In genomic region chr22:30575011-30575671, GRCh38 we compare ENCODE assay signal across 8 cellular contexts. TPM values are rescaled to one million over a fixed set of nuclear protein-coding genes. Genes with fewer than 3 reads are reported as not detected.
DNase-seq lines count a peak whose midpoint lies in the region; ATAC-seq and TF ChIP-seq lines count a peak whose summit lies in the region.
"Had no signal": no experiment of that assay in that cellular context is flagged by ENCODE, and none has a peak within 500 bp of the region (broad histone marks: within the 10 kb centered on the region; RNA-seq: fewer than 3 reads in every experiment).

No MANE protein-coding gene starts in this region.

- peak overlapping the region in 4 of 5 experiments; percentile 35 to 72 (median 44) for H3K27ac Mint-ChIP-seq in brain
- no peak overlapping the region for H3K27ac Mint-ChIP-seq in CD8-positive, alpha-beta T cell

- no peak overlapping the region for H2AFZ ChIP-seq in HCT116 (ENCODE audit: low read depth, low read length, poor library complexity, severe bottlenecking)
- H2AFZ ChIP-seq: parathyroid adenoma had no signal

- no peak for DNase-seq in HCT116 (ENCODE audit: low read depth, low spot score)
- DNase-seq in left kidney (ENCODE audit: low read depth, low spot score) = peak; percentile 42
- peak in 38 of 49 donors; percentile 26 to 79 (median 60) for DNase-seq in substantia nigra (lab: John Stamatoyannopoulos, UW)
- no peak for DNase-seq in CD8-positive, alpha-beta T cell
- DNase-seq in Kasumi-1 (lab: John Stamatoyannopoulos, UW) = no peak
- DNase-seq in NCI-H510A treated with DMSO at 0.1 percent for 48 hours (lab: John Stamatoyannopoulos, UW) = no peak

- no peak overlapping the region for H3K27ac ChIP-seq in HCT116 (ENCODE audit: low read depth, low read length)
- H3K27ac ChIP-seq in substantia nigra (ENCODE audit: low read depth, low read length, poor library complexity, severe bottlenecking) = peak overlapping the region; percentile 99
- no peak overlapping the region for H3K27ac ChIP-seq in CD8-positive, alpha-beta T cell (ENCODE audit: low read depth, low read length)
- H3K27ac ChIP-seq: parathyroid adenoma had no signal

- H3K9ac ChIP-seq in HCT116 (ENCODE audit: low read length) = no peak overlapping the region
- H3K9ac ChIP-seq: parathyroid adenoma had no signal

- POLR2A ChIA-PET in HCT116 (lab: Charles Lee) = no interaction called here
- POLR2A ChIA-PET in CD8-positive, alpha-beta T cell (lab: Charles Lee) = no interaction called here

- intact Hi-C loops in HCT116 (cut with micrococcal nuclease) = no loop called here
- intact Hi-C loops in CD8-positive, alpha-beta T cell (cut with DNase I, micrococcal nuclease) = no loop called here

- H3K4me2 ChIP-seq in HCT116 (ENCODE audit: low read length) = no peak overlapping the region

- H3K9me2 ChIP-seq in HCT116 (ENCODE audit: insufficient read depth) = no peaks in the 10 kb centered on the region

- H3K4me1 Mint-ChIP-seq in brain = peaks cover 16% of the 10 kb centered on the region
- H3K4me1 Mint-ChIP-seq in CD8-positive, alpha-beta T cell (ENCODE audit: low read depth) = peaks cover 10% of the 10 kb centered on the region

- no peak for TF ChIP-seq CTCF in HCT116 (IDR thresholded peaks at IDR 0.05 in 2 of 3, conservative IDR thresholded peaks at IDR 0.05 in 1 of 3; ENCODE audit: borderline replicate concordance in 1 of 3, insufficient read depth in 1 of 3, low read depth in 2 of 3, low read length in 2 of 3)
- peak in 1 of 2 experiments; percentile 35 for TF ChIP-seq CTCF in brain (conservative IDR thresholded peaks at IDR 0.05)
- TF ChIP-seq CTCF in CD8-positive, alpha-beta T cell (IDR thresholded peaks at IDR 0.05) = no peak

- H3K4me3 Mint-ChIP-seq in brain = peak overlapping the region; percentile 74 to 86 (median 75)
- no peak overlapping the region for H3K4me3 Mint-ChIP-seq in CD8-positive, alpha-beta T cell

- peaks cover 3% of the 10 kb centered on the region for H3K27me3 Mint-ChIP-seq in brain
- no peaks in the 10 kb centered on the region for H3K27me3 Mint-ChIP-seq in CD8-positive, alpha-beta T cell (ENCODE audit: low read depth)

- no TSS peak for BruUV-seq in HCT116 (replicated peaks; lab: Mats Ljungman, UMichigan)

- no peak overlapping the region for H3K4me3 ChIP-seq in HCT116 (replicated peaks in 1 of 2; ENCODE audit: low read depth in 1 of 2, low read length in 2 of 2)
- no peak overlapping the region for H3K4me3 ChIP-seq in CD8-positive, alpha-beta T cell (ENCODE audit: low read depth, low read length)

- TF ChIP-seq POLR2A in HCT116 (IDR thresholded peaks at IDR 0.05; ENCODE audit: borderline replicate concordance, extremely low read depth, insufficient read depth, insufficient read length) = no peak

- H3K4me1 ChIP-seq in HCT116 (ENCODE audit: control insufficient read depth in 1 of 2, insufficient read depth in 2 of 2, low read length in 2 of 2) = peaks cover 6 to 22% of the 10 kb centered on the region in 2 experiments; a peak in 3 of 4 replicates
- H3K4me1 ChIP-seq in CD8-positive, alpha-beta T cell (ENCODE audit: insufficient read depth, low read length) = no peaks in the 10 kb centered on the region
- H3K4me1 ChIP-seq: parathyroid adenoma had no signal

- no peaks in the 10 kb centered on the region for H3K9me3 ChIP-seq in HCT116 (ENCODE audit: control insufficient read depth in 1 of 2, insufficient read depth in 1 of 2, low read depth in 1 of 2, low read length in 2 of 2)
- no peaks in the 10 kb centered on the region for H3K9me3 ChIP-seq in CD8-positive, alpha-beta T cell (ENCODE audit: low read length)

- CTCF ChIA-PET in HCT116 (lab: Charles Lee) = no interaction called here
- CTCF ChIA-PET in CD8-positive, alpha-beta T cell (lab: Charles Lee) = interaction anchor here (0.9 kb wide), 1 partner anchor 625 kb away, joined by 3 read pairs; no protein-coding TSS in a partner anchor

- H3K9me3 Mint-ChIP-seq in brain = no peaks in the 10 kb centered on the region
- no peaks in the 10 kb centered on the region for H3K9me3 Mint-ChIP-seq in CD8-positive, alpha-beta T cell

- H4K20me1 ChIP-seq in HCT116 (ENCODE audit: insufficient read depth) = no peaks in the 10 kb centered on the region

- no peaks in the 10 kb centered on the region for H3K27me3 ChIP-seq in HCT116 (ENCODE audit: insufficient read depth, low read length)
- H3K27me3 ChIP-seq in CD8-positive, alpha-beta T cell (ENCODE audit: insufficient read depth, low read length) = no peaks in the 10 kb centered on the region

- RAD21 ChIA-PET in HCT116 (lab: Charles Lee; ENCODE audit: low non-redundant PET in 1 of 2, low total read pairs in 2 of 2, uncharacterized antibody in 2 of 2, unreplicated experiment in 2 of 2) = no interaction called here

- H3K36me3 Mint-ChIP-seq in brain = peaks cover 30% of the 10 kb centered on the region
- peaks cover 47% of the 10 kb centered on the region for H3K36me3 Mint-ChIP-seq in CD8-positive, alpha-beta T cell

- ATAC-seq in HCT116 = peak; percentile 26; the same call in 1 of the 2 replicates
- no peak for ATAC-seq in CD8-positive, alpha-beta T cell

- no peaks in the 10 kb centered on the region for H3K79me2 ChIP-seq in HCT116 (ENCODE audit: insufficient read depth, low read length)
- H3K79me2 ChIP-seq: parathyroid adenoma had no signal

- no peak for TF ChIP-seq RAD21 in HCT116 (IDR thresholded peaks at IDR 0.05; ENCODE audit: low read depth)

- H3K36me3 ChIP-seq in HCT116 (ENCODE audit: control insufficient read depth in 1 of 2, insufficient read depth in 2 of 2, low read length in 2 of 2) = peaks cover 27 to 40% of the 10 kb centered on the region in 2 experiments; a peak in 3 of 4 replicates
- peaks cover 33% of the 10 kb centered on the region for H3K36me3 ChIP-seq in CD8-positive, alpha-beta T cell (ENCODE audit: insufficient read depth, low read length)

TF ChIP-seq in HCT116, 20 proteins besides CTCF, POLR2A, EP300 and RAD21 (continues in another document):
- TF ChIP-seq, protein P1, sequence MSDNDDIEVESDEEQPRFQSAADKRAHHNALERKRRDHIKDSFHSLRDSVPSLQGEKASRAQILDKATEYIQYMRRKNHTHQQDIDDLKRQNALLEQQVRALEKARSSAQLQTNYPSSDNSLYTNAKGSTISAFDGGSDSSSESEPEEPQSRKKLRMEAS (IDR thresholded peaks at IDR 0.05) = no peak
- TF ChIP-seq POLR2AphosphoS5 (IDR thresholded peaks at IDR 0.05; ENCODE audit: low read depth, low read length) = no peak
- TF ChIP-seq, protein P2, sequence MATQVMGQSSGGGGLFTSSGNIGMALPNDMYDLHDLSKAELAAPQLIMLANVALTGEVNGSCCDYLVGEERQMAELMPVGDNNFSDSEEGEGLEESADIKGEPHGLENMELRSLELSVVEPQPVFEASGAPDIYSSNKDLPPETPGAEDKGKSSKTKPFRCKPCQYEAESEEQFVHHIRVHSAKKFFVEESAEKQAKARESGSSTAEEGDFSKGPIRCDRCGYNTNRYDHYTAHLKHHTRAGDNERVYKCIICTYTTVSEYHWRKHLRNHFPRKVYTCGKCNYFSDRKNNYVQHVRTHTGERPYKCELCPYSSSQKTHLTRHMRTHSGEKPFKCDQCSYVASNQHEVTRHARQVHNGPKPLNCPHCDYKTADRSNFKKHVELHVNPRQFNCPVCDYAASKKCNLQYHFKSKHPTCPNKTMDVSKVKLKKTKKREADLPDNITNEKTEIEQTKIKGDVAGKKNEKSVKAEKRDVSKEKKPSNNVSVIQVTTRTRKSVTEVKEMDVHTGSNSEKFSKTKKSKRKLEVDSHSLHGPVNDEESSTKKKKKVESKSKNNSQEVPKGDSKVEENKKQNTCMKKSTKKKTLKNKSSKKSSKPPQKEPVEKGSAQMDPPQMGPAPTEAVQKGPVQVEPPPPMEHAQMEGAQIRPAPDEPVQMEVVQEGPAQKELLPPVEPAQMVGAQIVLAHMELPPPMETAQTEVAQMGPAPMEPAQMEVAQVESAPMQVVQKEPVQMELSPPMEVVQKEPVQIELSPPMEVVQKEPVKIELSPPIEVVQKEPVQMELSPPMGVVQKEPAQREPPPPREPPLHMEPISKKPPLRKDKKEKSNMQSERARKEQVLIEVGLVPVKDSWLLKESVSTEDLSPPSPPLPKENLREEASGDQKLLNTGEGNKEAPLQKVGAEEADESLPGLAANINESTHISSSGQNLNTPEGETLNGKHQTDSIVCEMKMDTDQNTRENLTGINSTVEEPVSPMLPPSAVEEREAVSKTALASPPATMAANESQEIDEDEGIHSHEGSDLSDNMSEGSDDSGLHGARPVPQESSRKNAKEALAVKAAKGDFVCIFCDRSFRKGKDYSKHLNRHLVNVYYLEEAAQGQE (IDR thresholded peaks at IDR 0.05; ENCODE audit: low read depth) = no peak
- TF ChIP-seq EZH2 (IDR thresholded peaks at IDR 0.05) = no peak
- no peak for TF ChIP-seq CEBPB (IDR thresholded peaks at IDR 0.05; ENCODE audit: low read depth)
- no peak for TF ChIP-seq JUND (IDR thresholded peaks at IDR 0.05)
- TF ChIP-seq, protein P3, sequence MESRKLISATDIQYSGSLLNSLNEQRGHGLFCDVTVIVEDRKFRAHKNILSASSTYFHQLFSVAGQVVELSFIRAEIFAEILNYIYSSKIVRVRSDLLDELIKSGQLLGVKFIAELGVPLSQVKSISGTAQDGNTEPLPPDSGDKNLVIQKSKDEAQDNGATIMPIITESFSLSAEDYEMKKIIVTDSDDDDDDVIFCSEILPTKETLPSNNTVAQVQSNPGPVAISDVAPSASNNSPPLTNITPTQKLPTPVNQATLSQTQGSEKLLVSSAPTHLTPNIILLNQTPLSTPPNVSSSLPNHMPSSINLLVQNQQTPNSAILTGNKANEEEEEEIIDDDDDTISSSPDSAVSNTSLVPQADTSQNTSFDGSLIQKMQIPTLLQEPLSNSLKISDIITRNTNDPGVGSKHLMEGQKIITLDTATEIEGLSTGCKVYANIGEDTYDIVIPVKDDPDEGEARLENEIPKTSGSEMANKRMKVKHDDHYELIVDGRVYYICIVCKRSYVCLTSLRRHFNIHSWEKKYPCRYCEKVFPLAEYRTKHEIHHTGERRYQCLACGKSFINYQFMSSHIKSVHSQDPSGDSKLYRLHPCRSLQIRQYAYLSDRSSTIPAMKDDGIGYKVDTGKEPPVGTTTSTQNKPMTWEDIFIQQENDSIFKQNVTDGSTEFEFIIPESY (IDR thresholded peaks at IDR 0.05; ENCODE audit: extremely low read depth, insufficient replicate concordance, low read length) = no peak

RNA-seq across cellular contexts. Expression of gene GAL3ST1, which starts 0.7 kb away (rescaled TPM):
- 2.1 TPM for total RNA-seq in HCT116 (2021; ENCODE audit: unreplicated experiment)
- 2.7 and 3.6 TPM in 2 replicates for polyA plus RNA-seq in HCT116 (2012)
- polyA plus RNA-seq in brain (ENCODE audit: insufficient read depth, low read depth, low replicate concordance) = 16.0 TPM
- not detected for total RNA-seq in CD8-positive, alpha-beta T cell

RNA-seq across cellular contexts. Expression of gene PES1, which starts 16.6 kb away (rescaled TPM):
- 167 TPM for total RNA-seq in HCT116 (2021; ENCODE audit: unreplicated experiment)
- 120 and 128 TPM in 2 replicates for polyA plus RNA-seq in HCT116 (2012)
- 53.6 TPM for polyA plus RNA-seq in brain (ENCODE audit: insufficient read depth, low read depth, low replicate concordance)
- total RNA-seq in CD8-positive, alpha-beta T cell = 10 to 100 TPM; 39.7 to 47.0 TPM

RNA-seq across cellular contexts. Expression of gene SEC14L6, which starts 28.6 kb away (rescaled TPM):
- total RNA-seq in HCT116 (2021; ENCODE audit: unreplicated experiment) = not detected
- polyA plus RNA-seq in HCT116 (2012) = not detected in 2 replicates
- 1.0 TPM for polyA plus RNA-seq in brain (ENCODE audit: insufficient read depth, low read depth, low replicate concordance)
- not detected for total RNA-seq in CD8-positive, alpha-beta T cell

RNA-seq across cellular contexts. Expression of gene TCN2, which starts 31.8 kb away (rescaled TPM):
- total RNA-seq in HCT116 (2021; ENCODE audit: unreplicated experiment) = 2.2 TPM
- polyA plus RNA-seq in HCT116 (2012) = 2.3 and 2.7 TPM in 2 replicates
- 39.2 TPM for polyA plus RNA-seq in brain (ENCODE audit: insufficient read depth, low read depth, low replicate concordance)
- under 1 TPM in 1 of 2 experiments, not detected in 1; 0.17 TPM for total RNA-seq in CD8-positive, alpha-beta T cell

Comparison
In these comparisons a context has a peak if more than half of its experiments do, and no peak if none do; other contexts are left out.
1. DNase-seq: peak in left kidney (single experiment) and substantia nigra (38 of 49); none in HCT116 (single experiment), CD8-positive, alpha-beta T cell (0 of 7), Kasumi-1 (0 of 2) and NCI-H510A treated with DMSO at 0.1 percent for 48 hours (single experiment).